In genomic region chr20:63568170-63568981, GRCh38 we compare ENCODE assay signal across 1 cellular context.
TF ChIP-seq lines count a peak whose summit lies in the region.

No MANE protein-coding gene starts in this region.

TF ChIP-seq in IMR-90, 13 proteins besides CTCF, POLR2A, EP300 and RAD21 (continued from another document):
- TF ChIP-seq USF2 (IDR thresholded peaks at IDR 0.05; ENCODE audit: low read depth, low read length) (no peak), MAFK (IDR thresholded peaks at IDR 0.05; ENCODE audit: low read depth, low read length) (no peak), RFX5 (IDR thresholded peaks at IDR 0.05; ENCODE audit: low read depth, low read length) (no peak), CEBPB (IDR thresholded peaks at IDR 0.05; ENCODE audit: low read depth, low read length) (no peak), MXI1 (IDR thresholded peaks at IDR 0.05; ENCODE audit: borderline replicate concordance, low read depth, low read length) (no peak), SMC3 (IDR thresholded peaks at IDR 0.05; ENCODE audit: low read depth, low read length) (no peak), RCOR1 (IDR thresholded peaks at IDR 0.05; ENCODE audit: insufficient replicate concordance, low read length) (no peak), NFE2L2 (IDR thresholded peaks at IDR 0.05; ENCODE audit: low read depth, low read length) (no peak), CHD1 (IDR thresholded peaks at IDR 0.05; ENCODE audit: low read depth, low read length) (no peak), MAZ (IDR thresholded peaks at IDR 0.05; ENCODE audit: borderline replicate concordance, low read depth, low read length) (no peak), BHLHE40 (IDR thresholded peaks at IDR 0.05; ENCODE audit: low read depth, low read length) (no peak)
TF ChIP-seq in IMR-90: peak in this region for 0.
